In genomic region chr2:127663566-127664064, GRCh38 we compare ENCODE assay signal across 17 cellular contexts. TPM values are rescaled to one million over a fixed set of nuclear protein-coding genes. Genes with fewer than 3 reads are reported as not detected.
DNase-seq lines count a peak whose midpoint lies in the region; ATAC-seq and TF ChIP-seq lines count a peak whose summit lies in the region.
"Had no signal": no experiment of that assay in that cellular context is flagged by ENCODE, and none has a peak within 500 bp of the region (broad histone marks: within the 10 kb centered on the region; RNA-seq: fewer than 3 reads in every experiment).

No MANE protein-coding gene starts in this region.

- H3K4me3 ChIP-seq in heart left ventricle (peak overlapping the region in 9 of 12 donors; percentile 8 to 52 (median 43)), hepatocyte (no peak overlapping the region), upper lobe of left lung (peak overlapping the region in 3 of 4 donors; percentile 33 to 47 (median 45))

- intact Hi-C loops in heart left ventricle (cut with DNase I) (no loop called here), cardiac septum (cut with DNase I) (no loop called here)

- peak overlapping the region; percentile 84 for H3K4me2 ChIP-seq in hepatocyte

- no peak for TF ChIP-seq EP300 in upper lobe of left lung (IDR thresholded peaks at IDR 0.05)

- H3K27ac ChIP-seq in heart left ventricle, result peak overlapping the region; percentile 82 to 98 (median 88)
- no peak overlapping the region for H3K27ac ChIP-seq in hepatocyte
- peak overlapping the region; percentile 81 to 89 (median 86) for H3K27ac ChIP-seq in upper lobe of left lung
- H3K27ac ChIP-seq: HL-60 had no signal

- TF ChIP-seq POLR2A in heart left ventricle (IDR thresholded peaks at IDR 0.05) (no peak), upper lobe of left lung (IDR thresholded peaks at IDR 0.05) (no peak)

- H3K9me3 ChIP-seq in heart left ventricle, result peaks cover 0 to 11% (median 0%) of the 10 kb centered on the region in 12 donors
- no peaks in the 10 kb centered on the region for H3K9me3 ChIP-seq in hepatocyte (ENCODE audit: low read depth)
- no peaks in the 10 kb centered on the region for H3K9me3 ChIP-seq in upper lobe of left lung

- H3K4me1 ChIP-seq in heart left ventricle (peaks cover 13 to 98% (median 80%) of the 10 kb centered on the region in 12 donors), hepatocyte (ENCODE audit: insufficient read depth) (peaks cover 11% of the 10 kb centered on the region), upper lobe of left lung (peaks cover 35 to 67% (median 49%) of the 10 kb centered on the region in 4 donors)

- WGBS in heart left ventricle, 4 donors, result 32 to 46% (median 36%) methylated on average over 5 to 6 of the region's 6 CpGs
- 90% methylated on average over 6 of the region's 6 CpGs for WGBS in hepatocyte (ENCODE audit: low lambda C conversion rate, missing lambda C conversion rate)
- 70 to 77% methylated on average over 4 to 5 of the region's 6 CpGs for WGBS in upper lobe of left lung, 2 donors

- peak overlapping the region; percentile 44 for H3K27ac Mint-ChIP-seq in osteocyte (ENCODE audit: unreplicated experiment)
- H3K27ac Mint-ChIP-seq: stimulated activated memory B cell treated with anti-CD40 and anti-IgM and Interleukin-4, amounts not matched to agents 10 μg/mL and 1 μg/mL and 100 μg/mL, for 72 hours had no signal

- H2AFZ ChIP-seq in hepatocyte, result no peak overlapping the region

- H3K79me2 ChIP-seq in hepatocyte, result no peaks in the 10 kb centered on the region

- H3K27me3 ChIP-seq in heart left ventricle (peaks cover 0 to 30% (median 0%) of the 10 kb centered on the region in 9 donors), hepatocyte (peaks cover 39% of the 10 kb centered on the region), upper lobe of left lung (peaks cover 0 to 6% (median under 1%) of the 10 kb centered on the region in 4 donors)

- TF ChIP-seq CTCF in heart left ventricle (IDR thresholded peaks at IDR 0.05) (no peak), hepatocyte (IDR thresholded peaks at IDR 0.05; ENCODE audit: poor library complexity) (no peak), osteocyte (IDR thresholded peaks at IDR 0.05) (no peak), upper lobe of left lung (IDR thresholded peaks at IDR 0.05) (no peak)

- ATAC-seq in heart left ventricle (no peak), upper lobe of left lung (ENCODE audit: low FRiP score in 2 of 2) (no peak)

- H4K20me1 ChIP-seq in hepatocyte (ENCODE audit: insufficient read depth, poor library complexity, severe bottlenecking), result no peaks in the 10 kb centered on the region

- no peak overlapping the region for H3K4me3 Mint-ChIP-seq in osteocyte (ENCODE audit: unreplicated experiment)
- H3K4me3 Mint-ChIP-seq: stimulated activated memory B cell treated with anti-CD40 and anti-IgM and Interleukin-4, amounts not matched to agents 10 μg/mL and 1 μg/mL and 100 μg/mL, for 72 hours had no signal

- no peaks in the 10 kb centered on the region for H3K9me2 ChIP-seq in hepatocyte (replicated peaks; ENCODE audit: insufficient read depth)

- H3K36me3 Mint-ChIP-seq in osteocyte (ENCODE audit: unreplicated experiment), result peaks cover 5% of the 10 kb centered on the region
- H3K36me3 Mint-ChIP-seq: stimulated activated memory B cell treated with anti-CD40 and anti-IgM and Interleukin-4, amounts not matched to agents 10 μg/mL and 1 μg/mL and 100 μg/mL, for 72 hours had no signal

- DNase-seq in heart left ventricle (peak in 1 of 5 donors; percentile 34), cardiac septum (ENCODE audit: low spot score) (no peak), hepatocyte (ENCODE audit: low spot score) (no peak), osteocyte (ENCODE audit: extremely low spot score, unreplicated experiment) (no peak), upper lobe of left lung (no peak), NCI-H2029 treated with DMSO at 0.1 percent for 48 hours (lab: John Stamatoyannopoulos, UW) (no peak), NCI-H82 treated with DMSO at 0.1 percent for 48 hours (lab: John Stamatoyannopoulos, UW; ENCODE audit: unreplicated experiment) (no peak), midbrain (lab: John Stamatoyannopoulos, UW) (no peak)
- DNase-seq: ACHN; activated CD4-positive, alpha-beta T cell treated with anti-CD3 and anti-CD28 coated beads for 1 hour; NCI-H526 had no signal

- H3K36me3 ChIP-seq in heart left ventricle, result peaks cover 0 to 11% (median 3%) of the 10 kb centered on the region in 9 donors
- H3K36me3 ChIP-seq in hepatocyte (replicated peaks; ENCODE audit: insufficient read depth, low read depth), result no peaks in the 10 kb centered on the region
- peaks cover 0 to 12% (median 0%) of the 10 kb centered on the region in 4 donors for H3K36me3 ChIP-seq in upper lobe of left lung

- H3K27me3 Mint-ChIP-seq in osteocyte (ENCODE audit: unreplicated experiment), result no peaks in the 10 kb centered on the region

- peaks cover 47% of the 10 kb centered on the region for H3K4me1 Mint-ChIP-seq in osteocyte (ENCODE audit: unreplicated experiment)

- H3K9me3 Mint-ChIP-seq in osteocyte (ENCODE audit: unreplicated experiment), result no peaks in the 10 kb centered on the region
- H3K9me3 Mint-ChIP-seq: stimulated activated memory B cell treated with anti-CD40 and anti-IgM and Interleukin-4, amounts not matched to agents 10 μg/mL and 1 μg/mL and 100 μg/mL, for 72 hours had no signal

RNA-seq across cellular contexts. Expression of gene LIMS2, which starts 11.7 kb away (rescaled TPM):
- total RNA-seq in heart left ventricle (100 to 1,000 TPM in 7 of 9 donors, 10 to 100 TPM in 2; 97.1 to 225 (median 158) TPM), cardiac septum (207 TPM), hepatocyte (3.9 and 4.0 TPM in 2 replicates), osteocyte (49.3 and 51.0 TPM in 2 replicates), upper lobe of left lung (100 to 1,000 TPM in 4 of 6 donors, 10 to 100 TPM in 2; 33.6 to 169 (median 109) TPM)
- polyA plus RNA-seq in heart left ventricle (100 to 1,000 TPM; 115 to 293 TPM), hepatocyte (8.3 and 14.9 TPM in 2 replicates)

RNA-seq across cellular contexts. Expression of gene GPR17, which starts 17.7 kb away (rescaled TPM):
- total RNA-seq in heart left ventricle (under 1 TPM in 6 of 9 donors, not detected in 3; 0.10 to 0.36 (median 0.24) TPM), cardiac septum (0.19 TPM), hepatocyte (not detected in 2 replicates), osteocyte (not detected in 2 replicates), upper lobe of left lung (under 1 TPM in 3 of 6 donors, not detected in 3; 0.17 to 0.46 (median 0.24) TPM)
- polyA plus RNA-seq in heart left ventricle (1 to 10 TPM in 1 of 2 donors, under 1 TPM in 1; 0.26 to 8.0 TPM), hepatocyte (0.39 TPM in 1 of 2 replicates, not detected in the other)
- total RNA-seq: fibroblast of lung; LHCN-M2; renal cortical epithelial cell; T-helper 1 cell treated with Interleukin-12 subunit alpha and Interleukin-12 subunit beta and Interleukin-4 antibody, amounts not matched to agents 30 ng/mL and 1 ng/mL, for 36 hours had no signal
- polyA plus RNA-seq: fibroblast of lung had no signal

RNA-seq across cellular contexts. Expression of gene SFT2D3, which starts 37.7 kb away (rescaled TPM):
- total RNA-seq in heart left ventricle (1 to 10 TPM; 2.4 to 5.2 (median 3.7) TPM), cardiac septum (3.1 TPM), hepatocyte (10.2 and 10.7 TPM in 2 replicates), osteocyte (7.5 and 8.4 TPM in 2 replicates), upper lobe of left lung (10 to 100 TPM in 2 of 6 donors, 1 to 10 TPM in 4; 6.4 to 13.1 (median 9.1) TPM)
- polyA plus RNA-seq in heart left ventricle (1 to 10 TPM; 2.8 to 3.4 TPM), hepatocyte (1.6 TPM in 1 of 2 replicates, not detected in the other)
